1 cellular context compared by ENCODE assay signal in genomic region chr3:11803977-11804903, GRCh38.
TF ChIP-seq lines count a peak whose summit lies in the region.

No MANE protein-coding gene starts in this region.

TF ChIP-seq in HepG2, 621 proteins besides CTCF, POLR2A, EP300 and RAD21 (continued from another document):
- TF ChIP-seq TFE3 (CRISPR knock-in tag; IDR thresholded peaks at IDR 0.05) (no peak), ZNF44 (CRISPR knock-in tag; IDR thresholded peaks at IDR 0.05) (no peak), ZFP91 (CRISPR knock-in tag; IDR thresholded peaks at IDR 0.05; ENCODE audit: borderline replicate concordance) (no peak), ZNF484 (CRISPR knock-in tag; IDR thresholded peaks at IDR 0.05; ENCODE audit: borderline replicate concordance, low read depth) (no peak), NFE2L1 (CRISPR knock-in tag; IDR thresholded peaks at IDR 0.05; ENCODE audit: borderline replicate concordance) (no peak), ZNF740 (CRISPR knock-in tag; IDR thresholded peaks at IDR 0.05) (no peak)
